6 cellular contexts compared by ENCODE assay signal in the genomic region with DNA sequence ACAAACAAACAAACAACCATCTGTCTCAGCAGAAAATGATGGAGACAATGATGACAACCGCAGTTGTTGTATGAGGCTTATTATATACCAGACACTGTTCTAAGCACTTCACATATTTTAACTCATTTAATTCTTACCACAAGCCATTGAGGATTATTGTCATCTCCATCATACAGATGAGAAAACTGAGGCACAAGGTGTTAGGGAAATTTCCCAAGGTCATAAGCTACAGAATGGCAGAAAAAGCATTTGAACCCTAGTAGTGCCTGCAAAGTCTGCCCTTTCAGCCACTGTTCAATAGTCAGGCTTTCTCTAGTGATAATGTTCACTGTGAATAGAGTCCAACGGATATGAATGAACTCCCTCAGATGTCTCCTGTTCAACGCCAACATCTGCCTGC.
"Had no signal": no experiment of that assay in that cellular context is flagged by ENCODE, and none has a peak within 500 bp of the region (broad histone marks: within the 10 kb centered on the region; RNA-seq: fewer than 3 reads in every experiment).

No MANE protein-coding gene starts in this region.

- H3K36me3 Mint-ChIP-seq: IgD-negative memory B cell had no signal

- H3K27ac Mint-ChIP-seq: GM23338 had no signal

- H3K9me3 Mint-ChIP-seq: GM23338, H9, IgD-negative memory B cell had no signal

- DNase-seq: H9, HCEC 1CT, KG1 had no signal

- H3K4me2 ChIP-seq: GM23338 had no signal

- H2AFZ ChIP-seq: GM23338 had no signal

- H3K4me3 ChIP-seq: GM23338 had no signal

- H3K4me3 Mint-ChIP-seq: GM23338, H9 had no signal

- H3K27ac ChIP-seq: HL-60 had no signal

- ATAC-seq: GM23338 had no signal
